ENCODE assay signal across 15 cellular contexts in the genomic region with DNA sequence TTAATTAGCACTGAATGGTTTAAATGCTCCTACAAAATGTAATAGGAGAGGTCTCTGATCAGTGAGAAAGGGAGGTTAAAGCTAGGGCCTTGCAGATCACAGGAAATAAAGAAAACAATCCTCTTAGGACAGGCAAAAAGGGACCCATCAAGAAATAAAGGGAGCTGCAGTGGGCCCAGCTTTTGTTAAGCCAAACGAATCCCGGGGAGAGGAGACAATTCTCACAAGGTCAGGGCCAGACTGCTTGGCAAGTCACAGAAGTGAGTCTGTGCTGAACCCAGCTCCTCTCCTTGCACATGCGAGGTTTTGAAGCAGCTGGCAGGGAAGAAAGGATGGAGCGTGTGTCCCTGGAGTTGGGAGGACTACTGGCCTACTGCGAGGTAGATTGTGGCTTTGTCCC.
DNase-seq lines count a peak whose midpoint lies in the region; ATAC-seq, FAIRE-seq and TF ChIP-seq lines count a peak whose summit lies in the region.
"Had no signal": no experiment of that assay in that cellular context is flagged by ENCODE, and none has a peak within 500 bp of the region (broad histone marks: within the 10 kb centered on the region; RNA-seq: fewer than 3 reads in every experiment).

No MANE protein-coding gene starts in this region.

- H3K36me3 ChIP-seq in endodermal cell (ENCODE audit: control insufficient read depth, insufficient read depth, low read length) (no peaks in the 10 kb centered on the region), mesendoderm (ENCODE audit: control insufficient read depth, insufficient read depth, low read length) (no peaks in the 10 kb centered on the region), trophoblast cell (ENCODE audit: control insufficient read depth in 1 of 2, insufficient read depth in 2 of 2, low read length in 2 of 2) (no peaks in the 10 kb centered on the region)
- H3K36me3 ChIP-seq: HAP-1 had no signal

- TF ChIP-seq CTCF in H9 (conservative IDR thresholded peaks at IDR 0.05) = no peak
- TF ChIP-seq CTCF in endodermal cell (conservative IDR thresholded peaks at IDR 0.05) = no peak

- no peak overlapping the region for H4K8ac ChIP-seq in H9 (replicated peaks; ENCODE audit: insufficient read length, low read depth, low read length)
- no peak overlapping the region for H4K8ac ChIP-seq in mesendoderm (ENCODE audit: low read depth, low read length)
- no peak overlapping the region for H4K8ac ChIP-seq in trophoblast cell (ENCODE audit: low read depth, low read length)

- no peak overlapping the region for H4K5ac ChIP-seq in H9 (ENCODE audit: insufficient read length, low read depth, low read length)
- no peak overlapping the region for H4K5ac ChIP-seq in mesendoderm (ENCODE audit: low read length)

- no peaks in the 10 kb centered on the region for H3K36me3 Mint-ChIP-seq in H9 (ENCODE audit: insufficient read depth in 1 of 3, low read depth in 3 of 3)
- no peaks in the 10 kb centered on the region for H3K36me3 Mint-ChIP-seq in endodermal cell (ENCODE audit: low read depth)

- peak overlapping the region in 1 of 3 experiments; percentile 49; a peak in 1 of 7 replicates for H3K27ac Mint-ChIP-seq in H9
- H3K27ac Mint-ChIP-seq in endodermal cell = no peak overlapping the region
- H3K27ac Mint-ChIP-seq: B cell; CD4-positive, alpha-beta T cell had no signal

- H4K91ac ChIP-seq in H9 (ENCODE audit: insufficient read length, low read depth, low read length) (no peak overlapping the region), trophoblast cell (ENCODE audit: low read depth, low read length) (no peak overlapping the region)

- H3K4ac ChIP-seq in H9 (ENCODE audit: low read depth, low read length) = no peak overlapping the region
- no peak overlapping the region for H3K4ac ChIP-seq in mesendoderm (ENCODE audit: low read depth, low read length)
- no peak overlapping the region for H3K4ac ChIP-seq in trophoblast cell (ENCODE audit: low read depth, low read length)

- no peak overlapping the region for H3K4me3 ChIP-seq in endodermal cell (ENCODE audit: low read length)
- H3K4me3 ChIP-seq in mesendoderm (ENCODE audit: low read length) = no peak overlapping the region
- no peak overlapping the region for H3K4me3 ChIP-seq in trophoblast cell (ENCODE audit: low read depth, low read length)
- H3K4me3 ChIP-seq: GM23248, HAP-1 had no signal

- H2BK12ac ChIP-seq in H9 (ENCODE audit: insufficient read length, low read depth, low read length) (no peak overlapping the region), trophoblast cell (ENCODE audit: low read length) (peak overlapping the region; percentile 6)

- FAIRE-seq in urothelium cell line (lab: Jason Lieb, UNC) = no peak
- FAIRE-seq: A204.1 had no signal

- H3K23ac ChIP-seq in H9 (ENCODE audit: insufficient read length, low read depth, low read length) = no peak overlapping the region
- no peak overlapping the region for H3K23ac ChIP-seq in mesendoderm (ENCODE audit: low read length)
- no peak overlapping the region for H3K23ac ChIP-seq in trophoblast cell (ENCODE audit: low read length)

- H3K79me1 ChIP-seq in H9 (ENCODE audit: insufficient read depth, low read depth, low read length, poor library complexity, severe bottlenecking) (no peaks in the 10 kb centered on the region), mesendoderm (ENCODE audit: low read length) (no peaks in the 10 kb centered on the region), trophoblast cell (ENCODE audit: low read length) (peaks cover 8% of the 10 kb centered on the region)

- H3K9me3 Mint-ChIP-seq in H9 (no peaks in the 10 kb centered on the region), endodermal cell (no peaks in the 10 kb centered on the region)
- H3K9me3 Mint-ChIP-seq: CD4-positive, alpha-beta T cell had no signal

- DNase-seq in H9 (peak; percentile 40), endodermal cell (peak; percentile 48), mesendoderm (no peak), trophoblast cell (no peak), urothelium cell line (ENCODE audit: low spot score) (no peak)
- DNase-seq: C1 segment of cervical spinal cord; Calu3; CD4-positive, alpha-beta T cell; DMS 273 treated with DMSO at 0.1 percent for 48 hours; GM23248 had no signal

- H3K9ac ChIP-seq in H9 (ENCODE audit: extremely low read depth, insufficient read length, low read length) (no peak overlapping the region), endodermal cell (ENCODE audit: extremely low read depth, low read length, poor library complexity, severe bottlenecking) (no peak overlapping the region), mesendoderm (ENCODE audit: low read length) (no peak overlapping the region), trophoblast cell (ENCODE audit: low read length) (no peak overlapping the region)
- H3K9ac ChIP-seq: GM23248 had no signal

- H3K23me2 ChIP-seq in H9 (ENCODE audit: insufficient read length, low read depth, low read length, poor library complexity, severe bottlenecking) = no peaks in the 10 kb centered on the region

- H3K4me1 Mint-ChIP-seq in H9 (peaks cover 14 to 17% of the 10 kb centered on the region in 2 experiments), endodermal cell (peaks cover 9% of the 10 kb centered on the region)

- WGBS in H9 (ENCODE audit: extremely low coverage, insufficient read length, low lambda C conversion rate) = no CpG with 5 or more reads among the region's 5 CpGs
- WGBS in endodermal cell (ENCODE audit: insufficient coverage in 1 of 2, insufficient read length in 1 of 2), 2 experiments = 61 to 74% methylated on average over 4 to 5 of the region's 5 CpGs
- WGBS in mesendoderm (ENCODE audit: extremely low coverage, insufficient coverage, low lambda C conversion rate) = no CpG with 5 or more reads among the region's 5 CpGs
- WGBS in trophoblast cell (ENCODE audit: extremely low coverage, insufficient coverage, insufficient read length) = no CpG with 5 or more reads among the region's 5 CpGs

- H3K14ac ChIP-seq in H9 (ENCODE audit: insufficient read depth, low read length) (no peak overlapping the region), trophoblast cell (ENCODE audit: low read length) (no peak overlapping the region)

- H3K4me3 Mint-ChIP-seq in H9 = no peak overlapping the region
- H3K4me3 Mint-ChIP-seq in endodermal cell = no peak overlapping the region
- H3K4me3 Mint-ChIP-seq: B cell; CD4-positive, alpha-beta T cell had no signal

- no peaks in the 10 kb centered on the region for H3K27me3 ChIP-seq in H9 (ENCODE audit: insufficient read depth, low read length)
- H3K27me3 ChIP-seq in endodermal cell (ENCODE audit: control insufficient read depth, insufficient read depth, low read length, poor library complexity, severe bottlenecking) = no peaks in the 10 kb centered on the region
- no peaks in the 10 kb centered on the region for H3K27me3 ChIP-seq in mesendoderm (ENCODE audit: insufficient read depth, low read length, poor library complexity)
- H3K27me3 ChIP-seq in trophoblast cell (ENCODE audit: insufficient read depth, low read length) = no peaks in the 10 kb centered on the region

- no peak for ATAC-seq in HG02870 (IDR thresholded peaks at IDR 0.05; ENCODE audit: unreplicated experiment)
- ATAC-seq in GM19324 (IDR thresholded peaks at IDR 0.05; ENCODE audit: low FRiP score, unreplicated experiment) = no peak

- H3K18ac ChIP-seq in H9 (ENCODE audit: insufficient read length, low read depth, low read length) (no peak overlapping the region), mesendoderm (ENCODE audit: low read length) (no peak overlapping the region), trophoblast cell (ENCODE audit: low read length) (no peak overlapping the region)

- H2AK5ac ChIP-seq in H9 (ENCODE audit: insufficient read length, low read length) (no peak overlapping the region), mesendoderm (ENCODE audit: low read length) (no peak overlapping the region), trophoblast cell (ENCODE audit: low read length) (no peak overlapping the region)

- H3K4me2 ChIP-seq in H9 (ENCODE audit: insufficient read depth, insufficient read length, low read length) (no peak overlapping the region), mesendoderm (ENCODE audit: low read length) (no peak overlapping the region), trophoblast cell (ENCODE audit: low read length) (no peak overlapping the region)

- H2BK5ac ChIP-seq in H9 (ENCODE audit: insufficient read length, low read length) = no peak overlapping the region
- H2BK5ac ChIP-seq in mesendoderm (ENCODE audit: low read length) = no peak overlapping the region
- no peak overlapping the region for H2BK5ac ChIP-seq in trophoblast cell (ENCODE audit: low read depth, low read length, poor library complexity)

- no peaks in the 10 kb centered on the region for H4K20me1 ChIP-seq in H9 (ENCODE audit: control insufficient read depth, insufficient read depth, insufficient read length)

- H3K56ac ChIP-seq in H9 (ENCODE audit: insufficient read length, low read depth, low read length) = no peak overlapping the region
- peak overlapping the region; percentile 36 for H3K56ac ChIP-seq in mesendoderm (ENCODE audit: low read length)

- H2BK120ac ChIP-seq in H9 (ENCODE audit: low read depth, low read length, poor library complexity, severe bottlenecking) (no peak overlapping the region), mesendoderm (ENCODE audit: low read depth, low read length) (no peak overlapping the region), trophoblast cell (ENCODE audit: insufficient read depth, low read length, poor library complexity) (peak overlapping the region; percentile 0)

- H3K9me3 ChIP-seq in H9 (ENCODE audit: control insufficient read depth, low read depth, low read length) (no peaks in the 10 kb centered on the region), endodermal cell (ENCODE audit: control insufficient read depth, low read length) (no peaks in the 10 kb centered on the region), trophoblast cell (ENCODE audit: insufficient read depth, low read depth, low read length) (no peaks in the 10 kb centered on the region)
- H3K9me3 ChIP-seq: HAP-1 had no signal

- no peak overlapping the region for H2BK20ac ChIP-seq in H9 (ENCODE audit: low read depth, low read length, poor library complexity, severe bottlenecking)

- H2BK15ac ChIP-seq in H9 (ENCODE audit: low read depth, low read length) (no peak overlapping the region), mesendoderm (replicated peaks; ENCODE audit: low read depth) (no peak overlapping the region)

- H3K4me1 ChIP-seq in H9 (ENCODE audit: insufficient read depth, low read length) = peaks cover 9% of the 10 kb centered on the region; the same call in 1 of the 2 replicates
- H3K4me1 ChIP-seq in endodermal cell (ENCODE audit: control insufficient read depth, insufficient read depth, low read length) = no peaks in the 10 kb centered on the region
- no peaks in the 10 kb centered on the region for H3K4me1 ChIP-seq in mesendoderm (ENCODE audit: control insufficient read depth, low read depth, low read length)
- peaks cover 5% of the 10 kb centered on the region in 2 experiments for H3K4me1 ChIP-seq in trophoblast cell (ENCODE audit: control insufficient read depth in 1 of 2, insufficient read depth in 2 of 2, low read length in 2 of 2)

- H2AFZ ChIP-seq in H9 (ENCODE audit: low read length) (no peak overlapping the region), trophoblast cell (ENCODE audit: insufficient read depth, low read length, poor library complexity) (no peak overlapping the region)
- H2AFZ ChIP-seq: GM23248 had no signal

- H3K27me3 Mint-ChIP-seq in H9 (ENCODE audit: low read depth) (peaks cover 32% of the 10 kb centered on the region), endodermal cell (ENCODE audit: insufficient read depth) (no peaks in the 10 kb centered on the region)
- H3K27me3 Mint-ChIP-seq: CD4-positive, alpha-beta T cell had no signal

- H3K27ac ChIP-seq in H9 (ENCODE audit: insufficient read length, low read depth, low read length) = no peak overlapping the region
- no peak overlapping the region for H3K27ac ChIP-seq in endodermal cell (ENCODE audit: low read depth, low read length)
- H3K27ac ChIP-seq in mesendoderm (ENCODE audit: low read depth, low read length) = no peak overlapping the region
- H3K27ac ChIP-seq in trophoblast cell (ENCODE audit: low read depth, low read length) = no peak overlapping the region
- H3K27ac ChIP-seq: GM23248 had no signal

- no peak overlapping the region for H3T11ph ChIP-seq in H9 (ENCODE audit: low read length)

- H4K12ac ChIP-seq in trophoblast cell (ENCODE audit: low read depth, low read length) = no peak overlapping the region

- no peaks in the 10 kb centered on the region for H3K79me2 ChIP-seq in H9 (ENCODE audit: insufficient read depth, low read length)
- no peaks in the 10 kb centered on the region for H3K79me2 ChIP-seq in mesendoderm (ENCODE audit: control insufficient read depth, insufficient read depth, low read length)
- H3K79me2 ChIP-seq in trophoblast cell (ENCODE audit: control insufficient read depth, insufficient read depth, low read length, poor library complexity) = no peaks in the 10 kb centered on the region

Comparison
In these comparisons a context has a peak if more than half of its experiments do, and no peak if none do; other contexts are left out.
1. DNase-seq: peak in H9 (single experiment) and endodermal cell (single experiment); none in mesendoderm (single experiment), trophoblast cell (0 of 2) and urothelium cell line (single experiment).